Comparison of ENCODE assay signal across 1 cellular context in genomic region chr5:6687501-6687900, GRCh38.
A peak's percentile ranks its signal among the peaks of the same experiment; 100 is the strongest.
TF ChIP-seq lines count a peak whose summit lies in the region.

No MANE protein-coding gene starts in this region.

TF ChIP-seq in GM12878, 131 proteins besides CTCF, POLR2A, EP300 and RAD21:
- TF ChIP-seq ATF3 (IDR thresholded peaks at IDR 0.05; ENCODE audit: borderline replicate concordance, extremely low read depth, low read depth, low read length), result no peak
- TF ChIP-seq NFIC (IDR thresholded peaks at IDR 0.05; ENCODE audit: low read depth, low read length), result peak; percentile 32; the same call in 1 of the 2 replicates
- no peak for TF ChIP-seq SUZ12 (IDR thresholded peaks at IDR 0.05; ENCODE audit: unreplicated experiment)
- TF ChIP-seq TAF1 (IDR thresholded peaks at IDR 0.05; ENCODE audit: borderline replicate concordance, low read depth, low read length), result no peak
- TF ChIP-seq GABPA (IDR thresholded peaks at IDR 0.05; ENCODE audit: low read depth), result no peak
- TF ChIP-seq PBX3 (IDR thresholded peaks at IDR 0.05; ENCODE audit: insufficient replicate concordance, low read depth, low read length), result peak; percentile 64
- no peak for TF ChIP-seq NR2C2 (IDR thresholded peaks at IDR 0.05; ENCODE audit: borderline replicate concordance, control insufficient read depth, insufficient read length, low read depth)
- no peak for TF ChIP-seq SRF (IDR thresholded peaks at IDR 0.05; ENCODE audit: low read depth in 2 of 2, low read length in 2 of 2)
- peak; percentile 98 for TF ChIP-seq BCL3 (IDR thresholded peaks at IDR 0.05; ENCODE audit: borderline replicate concordance, insufficient read depth, low read depth, low read length, poor library complexity, severe bottlenecking)
- TF ChIP-seq TCF3 (IDR thresholded peaks at IDR 0.05; ENCODE audit: borderline replicate concordance, insufficient read depth, low read depth, low read length), result no peak
- TF ChIP-seq CREB1 (IDR thresholded peaks at IDR 0.05; ENCODE audit: low read depth), result no peak
- TF ChIP-seq PAX5 (IDR thresholded peaks at IDR 0.05; ENCODE audit: borderline replicate concordance, low read depth, low read length), result no peak
- TF ChIP-seq ATF2 (IDR thresholded peaks at IDR 0.05; ENCODE audit: low read length), result no peak
- no peak for TF ChIP-seq IRF3 (IDR thresholded peaks at IDR 0.05)
- no peak for TF ChIP-seq ZNF622 (IDR thresholded peaks at IDR 0.05)
- TF ChIP-seq ZBED1 (IDR thresholded peaks at IDR 0.05; ENCODE audit: borderline replicate concordance), result no peak
- TF ChIP-seq HDGF (IDR thresholded peaks at IDR 0.05), result no peak
- no peak for TF ChIP-seq SP1 (IDR thresholded peaks at IDR 0.05; ENCODE audit: low read depth, low read length)
- TF ChIP-seq SMARCA5 (IDR thresholded peaks at IDR 0.05), result no peak
